ENCODE assay signal across 10 cellular contexts in the genomic region with DNA sequence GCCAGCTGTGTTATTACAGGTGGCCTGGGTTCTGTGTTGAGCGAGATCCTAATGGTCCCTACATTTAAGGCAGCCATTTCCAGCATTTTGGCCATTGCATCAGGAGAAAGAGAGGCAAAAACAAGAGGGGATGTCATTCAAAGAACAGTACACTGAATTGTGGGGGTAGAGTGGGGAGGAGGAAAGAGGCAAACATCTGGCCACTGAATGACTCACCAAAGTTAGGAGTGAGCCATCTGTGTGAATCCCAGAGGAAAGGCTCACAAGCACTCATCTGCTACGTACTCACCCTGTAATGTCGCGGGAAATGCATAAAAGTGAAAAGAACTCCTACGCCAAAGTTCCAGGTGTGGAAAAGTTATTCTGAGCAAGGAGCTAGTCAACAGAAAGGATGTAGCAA. TPM values are rescaled to one million over a fixed set of nuclear protein-coding genes. Genes with fewer than 3 reads are reported as not detected.
DNase-seq lines count a peak whose midpoint lies in the region; ATAC-seq and TF ChIP-seq lines count a peak whose summit lies in the region.
"Had no signal": no experiment of that assay in that cellular context is flagged by ENCODE, and none has a peak within 500 bp of the region (broad histone marks: within the 10 kb centered on the region; RNA-seq: fewer than 3 reads in every experiment).

No MANE protein-coding gene starts in this region.

- no peaks in the 10 kb centered on the region for H4K20me1 ChIP-seq in osteoblast (ENCODE audit: insufficient read depth, low read length)

- ATAC-seq in upper lobe of right lung (no peak), GM19463 (IDR thresholded peaks at IDR 0.05; ENCODE audit: unreplicated experiment) (no peak)

- H3K4me3 ChIP-seq in osteoblast (ENCODE audit: insufficient read depth, low read length) (no peak overlapping the region), upper lobe of right lung (no peak overlapping the region)

- no peaks in the 10 kb centered on the region for H3K79me2 ChIP-seq in osteoblast (ENCODE audit: insufficient read depth, low read length)

- intact Hi-C loops in upper lobe of right lung (cut with DNase I) = no loop called here

- H3K4me2 ChIP-seq in osteoblast (ENCODE audit: insufficient read depth, low read length) = peak overlapping the region; percentile 56

- H3K9me3 ChIP-seq in osteoblast (ENCODE audit: low read depth, low read length) (no peaks in the 10 kb centered on the region), upper lobe of right lung (no peaks in the 10 kb centered on the region)

- H2AFZ ChIP-seq in osteoblast (ENCODE audit: low read length) = no peak overlapping the region

- H3K27me3 ChIP-seq in osteoblast (ENCODE audit: insufficient read depth, low read length) (no peaks in the 10 kb centered on the region), upper lobe of right lung (no peaks in the 10 kb centered on the region)

- H3K27ac ChIP-seq in osteoblast (ENCODE audit: low read depth, low read length) = no peak overlapping the region
- no peak overlapping the region for H3K27ac ChIP-seq in upper lobe of right lung

- DNase-seq in EH (ENCODE audit: low read depth) = peak; percentile 84
- DNase-seq in RPMI7951 (ENCODE audit: low read depth) = peak; percentile 82
- DNase-seq in fibroblast of the conjunctiva (ENCODE audit: low read depth) = peak; percentile 65
- DNase-seq in osteoblast (ENCODE audit: insufficient read length, low spot score, missing footprints) = peak; percentile 93
- DNase-seq in hippocampal formation (lab: John Stamatoyannopoulos, UW) = no peak
- DNase-seq in upper lobe of right lung = no peak
- DNase-seq in germinal center (ENCODE audit: low spot score) = no peak
- DNase-seq: NCI-H2081 treated with DMSO at 0.1 percent for 48 hours; stimulated activated CD8-positive, alpha-beta memory T cell treated with anti-CD3 and anti-CD28 coated beads, Interleukin-4, amount 100 ng/mL, for 48 hours had no signal

- H3K36me3 ChIP-seq in osteoblast (ENCODE audit: insufficient read depth, low read length) (no peaks in the 10 kb centered on the region), upper lobe of right lung (no peaks in the 10 kb centered on the region)

- H3K4me1 ChIP-seq in osteoblast (ENCODE audit: insufficient read depth, low read length) (peaks cover 31% of the 10 kb centered on the region), upper lobe of right lung (no peaks in the 10 kb centered on the region)

- TF ChIP-seq CTCF in osteoblast (IDR thresholded peaks at IDR 0.05; ENCODE audit: extremely low read depth, low read depth, low read length) = no peak
- no peak for TF ChIP-seq CTCF in upper lobe of right lung (IDR thresholded peaks at IDR 0.05)

RNA-seq across cellular contexts. Expression of a gene that starts 20.1 kb away (rescaled TPM):
- not detected in 2 replicates for total RNA-seq in RPMI7951 (2014; rRNA removed; shearing (Covaris generic))
- total RNA-seq in osteoblast (not detected in 2 replicates), upper lobe of right lung (not detected)

RNA-seq across cellular contexts. Expression of a gene that starts 23.2 kb away (rescaled TPM):
- total RNA-seq in RPMI7951 (2014; rRNA removed; shearing (Covaris generic)) = 2,664 and 2,696 TPM in 2 replicates
- total RNA-seq in osteoblast = 1,921 and 2,089 TPM in 2 replicates
- 1,173 TPM for total RNA-seq in upper lobe of right lung

RNA-seq across cellular contexts. Expression of a gene that starts 37.9 kb away (rescaled TPM):
- not detected in 2 replicates for total RNA-seq in RPMI7951 (2014; rRNA removed; shearing (Covaris generic))
- total RNA-seq in osteoblast (not detected in 2 replicates), upper lobe of right lung (not detected)

RNA-seq across cellular contexts. Expression of a gene that starts 49.7 kb away (rescaled TPM):
- total RNA-seq in RPMI7951 (2014; rRNA removed; shearing (Covaris generic)) = not detected in 2 replicates
- total RNA-seq in osteoblast (not detected in 2 replicates), upper lobe of right lung (29.9 TPM)

Comparison
In these comparisons a context has a peak if more than half of its experiments do, and no peak if none do; other contexts are left out.
1. DNase-seq: peak in EH (single experiment), RPMI7951 (single experiment), fibroblast of the conjunctiva (single experiment) and osteoblast (single experiment); none in hippocampal formation (0 of 2), upper lobe of right lung (single experiment) and germinal center (single experiment).